ENCODE assay signal across 22 cellular contexts in genomic region chr2:128995086-128995485, GRCh38.
"Had no signal": no experiment of that assay in that cellular context is flagged by ENCODE, and none has a peak within 500 bp of the region (broad histone marks: within the 10 kb centered on the region; RNA-seq: fewer than 3 reads in every experiment).

No MANE protein-coding gene starts in this region.

- H3K4me1 ChIP-seq: esophagus squamous epithelium, gastrocnemius medialis, heart right ventricle, lower lobe of right lung had no signal

- H3K27ac ChIP-seq: coronary artery, dorsolateral prefrontal cortex, esophagus squamous epithelium, gastrocnemius medialis, heart right ventricle, lower lobe of right lung had no signal

- H3K36me3 ChIP-seq: esophagus squamous epithelium, gastrocnemius medialis, heart right ventricle, lower lobe of right lung had no signal

- H3K4me3 ChIP-seq: coronary artery, dorsolateral prefrontal cortex, esophagus squamous epithelium, gastrocnemius medialis, heart right ventricle, lower lobe of right lung, mucosa of descending colon had no signal

- DNase-seq: dermis blood vessel endothelial cell; dorsolateral prefrontal cortex; effector CD8-positive, alpha-beta T cell; effector memory CD8-positive, alpha-beta T cell; endodermal cell; esophagus squamous epithelium; foreskin fibroblast; foreskin melanocyte; gastrocnemius medialis; glutamatergic neuron; head of caudate nucleus; heart right ventricle; hippocampal formation; kidney; kidney glomerular epithelial cell; left colon; left ventricle myocardium superior; lower lobe of right lung; mesenchymal stem cell; mucosa of descending colon; naive B cell had no signal

- H3K27me3 ChIP-seq: dorsolateral prefrontal cortex, esophagus squamous epithelium, gastrocnemius medialis had no signal

- H3K9me3 ChIP-seq: esophagus squamous epithelium, gastrocnemius medialis, lower lobe of right lung, mucosa of descending colon had no signal
